In genomic region chr14:58078471-58078870, GRCh38 we compare ENCODE assay signal across 2 cellular contexts.
TF ChIP-seq lines count a peak whose summit lies in the region.

No MANE protein-coding gene starts in this region.

TF ChIP-seq in A549, 52 proteins besides CTCF, POLR2A, EP300 and RAD21 (continued from another document):
- TF ChIP-seq KDM1A (IDR thresholded peaks at IDR 0.05; ENCODE audit: low read depth) (no peak), ATOH8 (CRISPR knock-in tag; IDR thresholded peaks at IDR 0.05; ENCODE audit: low read depth) (no peak), RNF2 (IDR thresholded peaks at IDR 0.05; ENCODE audit: borderline replicate concordance, low read depth) (no peak), CHD2 (IDR thresholded peaks at IDR 0.05; ENCODE audit: low read length, partially characterized antibody) (no peak), RFX5 (IDR thresholded peaks at IDR 0.05) (no peak), FOXS1 (CRISPR knock-in tag; IDR thresholded peaks at IDR 0.05) (no peak), MYC (IDR thresholded peaks at IDR 0.05; ENCODE audit: borderline replicate concordance, low read length) (no peak), FOSL2 (IDR thresholded peaks at IDR 0.05) (no peak), FOSL2 (CRISPR knock-in tag; IDR thresholded peaks at IDR 0.05) (no peak), JUNB (IDR thresholded peaks at IDR 0.05) (no peak), HMGXB4 (CRISPR knock-in tag; IDR thresholded peaks at IDR 0.05; ENCODE audit: borderline replicate concordance) (no peak)

TF ChIP-seq in IMR-90, 13 proteins besides CTCF, POLR2A, EP300 and RAD21 (continued from another document):
- TF ChIP-seq MXI1 (IDR thresholded peaks at IDR 0.05; ENCODE audit: borderline replicate concordance, low read depth, low read length) (no peak), MAFK (IDR thresholded peaks at IDR 0.05; ENCODE audit: low read depth, low read length) (no peak), FOS (IDR thresholded peaks at IDR 0.05; ENCODE audit: low read depth, low read length) (no peak), BHLHE40 (IDR thresholded peaks at IDR 0.05; ENCODE audit: low read depth, low read length) (no peak), SMC3 (IDR thresholded peaks at IDR 0.05; ENCODE audit: low read depth, low read length) (no peak), MAZ (IDR thresholded peaks at IDR 0.05; ENCODE audit: borderline replicate concordance, low read depth, low read length) (no peak), ELK1 (IDR thresholded peaks at IDR 0.05; ENCODE audit: borderline replicate concordance, low read depth, low read length) (no peak), CHD1 (IDR thresholded peaks at IDR 0.05; ENCODE audit: low read depth, low read length) (no peak), USF2 (IDR thresholded peaks at IDR 0.05; ENCODE audit: low read depth, low read length) (no peak), CEBPB (IDR thresholded peaks at IDR 0.05; ENCODE audit: low read depth, low read length) (no peak)
